Comparison of ENCODE assay signal across 22 cellular contexts in genomic region chr7:128894101-128894440, GRCh38. TPM values are rescaled to one million over a fixed set of nuclear protein-coding genes. Genes with fewer than 3 reads are reported as not detected.
"Had no signal": no experiment of that assay in that cellular context is flagged by ENCODE, and none has a peak within 500 bp of the region (broad histone marks: within the 10 kb centered on the region; RNA-seq: fewer than 3 reads in every experiment).

No MANE protein-coding gene starts in this region.

- H3K36me3 ChIP-seq: gastrocnemius medialis, pancreas, prostate gland, right lobe of liver, stomach, thoracic aorta, transverse colon had no signal

- DNase-seq: caudate nucleus; effector CD8-positive, alpha-beta T cell; gastrocnemius medialis; mesendoderm; naive B cell; stimulated activated CD4-positive, alpha-beta T cell treated with anti-CD3 and anti-CD28 coated beads, Interleukin-15, amount 100 ng/mL, for 24 hours; stimulated activated CD4-positive, alpha-beta T cell treated with anti-CD3 and anti-CD28 coated beads, Interleukin-1b, Interleukin-23, amount 100 ng/mL, for 48 hours; stimulated activated CD4-positive, alpha-beta T cell treated with anti-CD3 and anti-CD28 coated beads, Interleukin-4, amount 100 ng/mL, for 24 hours; stomach; substantia nigra; transverse colon had no signal

- H3K27me3 ChIP-seq: right lobe of liver had no signal

- H3K4me1 Mint-ChIP-seq: stimulated activated memory B cell treated with anti-CD40 and anti-IgM and Interleukin-4, amounts not matched to agents 10 μg/mL and 1 μg/mL and 100 μg/mL, for 72 hours had no signal

- FAIRE-seq: pancreas had no signal

- H3K4me3 ChIP-seq: coronary artery, gastrocnemius medialis, pancreas, prostate gland, right lobe of liver, thoracic aorta, transverse colon had no signal

- H3K27ac ChIP-seq: coronary artery, gastrocnemius medialis, pancreas, prostate gland, right lobe of liver, thoracic aorta, transverse colon had no signal

- H3K27ac Mint-ChIP-seq: naive B cell; stimulated activated memory B cell treated with anti-CD40 and anti-IgM and Interleukin-4, amounts not matched to agents 10 μg/mL and 1 μg/mL and 100 μg/mL, for 72 hours had no signal

- H3K4me3 Mint-ChIP-seq: naive B cell; stimulated activated memory B cell treated with anti-CD40 and anti-IgM and Interleukin-4, amounts not matched to agents 10 μg/mL and 1 μg/mL and 100 μg/mL, for 72 hours had no signal

- H3K9me3 ChIP-seq: gastrocnemius medialis, pancreas, prostate gland, right lobe of liver, thoracic aorta had no signal

- H3K4me1 ChIP-seq: gastrocnemius medialis, pancreas, prostate gland had no signal

- ATAC-seq: esophagus mucosa; gastrocnemius medialis; stimulated activated memory B cell treated with anti-CD40 and anti-IgM and Interleukin-4, amounts not matched to agents 10 μg/mL and 1 μg/mL and 100 μg/mL, for 72 hours had no signal

RNA-seq across cellular contexts. Expression of gene KCP, which starts 16.4 kb away (rescaled TPM):
- total RNA-seq: dermis microvascular lymphatic vessel endothelial cell, fibroblast of villous mesenchyme, lung microvascular endothelial cell had no signal

RNA-seq across cellular contexts. Expression of gene IRF5, which starts 43.7 kb away (rescaled TPM):
- total RNA-seq: lung microvascular endothelial cell had no signal
- polyA plus RNA-seq: neural cell had no signal
